14 cellular contexts compared by ENCODE assay signal in the genomic region with DNA sequence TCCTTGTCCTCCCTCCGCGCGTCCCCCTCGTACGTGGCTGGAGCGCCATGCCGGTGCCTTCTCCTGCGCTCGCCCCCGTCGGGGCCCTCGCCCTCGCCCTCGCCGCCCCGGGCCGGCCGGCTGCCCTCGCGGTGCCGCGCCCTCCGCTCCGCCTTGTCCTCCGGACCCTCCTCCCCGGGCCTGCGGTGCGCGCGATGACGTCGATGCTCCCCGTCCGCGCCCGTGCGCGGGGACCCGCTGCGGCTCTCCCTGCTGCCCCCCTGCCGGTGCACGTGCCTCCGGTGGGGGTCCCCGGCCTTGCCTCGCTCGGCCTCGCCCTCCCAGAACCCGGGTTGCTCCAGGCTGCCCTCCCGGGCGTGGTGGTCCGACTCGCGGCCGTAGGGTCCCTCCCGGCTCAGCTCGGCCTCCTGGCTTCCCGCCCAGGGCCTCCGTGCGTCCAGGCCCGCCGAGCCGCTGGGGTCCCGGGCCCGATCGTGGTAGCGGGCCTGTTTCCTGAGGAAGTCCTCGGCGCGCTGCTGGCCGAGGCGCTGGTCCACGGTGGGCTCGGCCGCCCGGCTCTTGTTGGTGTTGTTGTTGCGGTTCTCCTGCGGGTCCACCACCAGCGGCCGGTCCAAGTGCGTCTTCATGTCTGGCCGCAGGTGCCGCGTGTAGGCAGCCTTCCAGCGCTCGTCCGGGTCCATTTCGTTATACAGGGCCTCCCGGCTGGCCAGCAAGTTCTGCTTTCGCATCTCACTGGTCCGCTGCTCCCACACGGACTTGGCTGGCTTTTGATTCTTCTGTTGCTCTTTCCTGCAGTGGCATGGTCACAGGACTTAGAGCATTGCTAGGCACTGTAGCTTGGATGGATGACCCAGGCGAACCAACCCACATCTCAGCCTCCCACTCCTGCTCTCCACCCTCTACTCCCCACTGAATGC.
DNase-seq lines count a peak whose midpoint lies in the region; ATAC-seq and TF ChIP-seq lines count a peak whose summit lies in the region.
"Had no signal": no experiment of that assay in that cellular context is flagged by ENCODE, and none has a peak within 500 bp of the region (broad histone marks: within the 10 kb centered on the region; RNA-seq: fewer than 3 reads in every experiment).

No MANE protein-coding gene starts in this region.

- ATAC-seq in WTC11 = no peak
- no peak for ATAC-seq in HG02840 (IDR thresholded peaks at IDR 0.05; ENCODE audit: low FRiP score, unreplicated experiment)
- ATAC-seq: left lobe of liver, Panc1 had no signal

- no peaks in the 10 kb centered on the region for H3K9me2 ChIP-seq in GM23248 (ENCODE audit: insufficient read depth)

- no peaks in the 10 kb centered on the region for H3K79me2 ChIP-seq in GM23248 (ENCODE audit: insufficient read depth)

- WGBS in GM23248 (ENCODE audit: low coverage in 1 of 2, low lambda C conversion rate in 2 of 2, missing lambda C conversion rate in 2 of 2), 2 experiments = 49 to 62% methylated on average over 56 to 68 of the region's 92 CpGs

- H3K4me1 Mint-ChIP-seq in WTC11 = no peaks in the 10 kb centered on the region

- H3K27ac ChIP-seq in GM23248 (no peak overlapping the region), substantia nigra (ENCODE audit: low read depth, low read length, poor library complexity, severe bottlenecking) (peak overlapping the region; percentile 21)

- POLR2A ChIA-PET in WTC11 (lab: Charles Lee) = no interaction called here

- H3K9ac ChIP-seq in GM23248 = no peak overlapping the region

- TF ChIP-seq CTCF in WTC11 (IDR thresholded peaks at IDR 0.05) = no peak

- peak overlapping the region; percentile 35 for H3K4me3 ChIP-seq in GM23248

- H3K9me3 ChIP-seq in GM23248 (ENCODE audit: low read depth) = no peaks in the 10 kb centered on the region

- no peaks in the 10 kb centered on the region for H3K27me3 ChIP-seq in GM23248 (replicated peaks; ENCODE audit: insufficient read depth)

- peak overlapping the region; percentile 3 for H3K4me2 ChIP-seq in GM23248 (ENCODE audit: unreplicated experiment)

- no peaks in the 10 kb centered on the region for H4K20me1 ChIP-seq in GM23248 (ENCODE audit: insufficient read depth)

- H3K27me3 Mint-ChIP-seq in WTC11 (ENCODE audit: low read depth) = no peaks in the 10 kb centered on the region

- DNase-seq in GM23248 (no peak), WTC11 (ENCODE audit: low spot score) (peak; percentile 22), left kidney (ENCODE audit: low read depth, low spot score) (peak; percentile 22), substantia nigra (lab: John Stamatoyannopoulos, UW) (peak in 9 of 49 donors; percentile 8 to 57 (median 21)), NCI-H2029 treated with DMSO at 0.1 percent for 48 hours (lab: John Stamatoyannopoulos, UW) (no peak), cerebellar nuclear complex (lab: John Stamatoyannopoulos, UW) (no peak)
- DNase-seq: activated effector memory CD4-positive, alpha-beta T cell treated with anti-CD3 and anti-CD28 coated beads, Interleukin-2, amount 50 U/mL, for 16 hours; CD4-positive, alpha-beta T cell; NCI-H2081 treated with DMSO at 0.1 percent for 48 hours; stimulated activated CD4-positive, alpha-beta T cell treated with anti-CD3 and anti-CD28 coated beads, Interleukin-15, amount 100 ng/mL, for 24 hours; SW 1271 had no signal

- no peak overlapping the region; the same call in 1 of the 2 replicates for H2AFZ ChIP-seq in GM23248

- H3K4me3 Mint-ChIP-seq in WTC11 = no peak overlapping the region
- H3K4me3 Mint-ChIP-seq: CD4-positive, alpha-beta T cell had no signal

- H3F3A ChIP-seq in GM23248 (ENCODE audit: insufficient read depth) = no peaks in the 10 kb centered on the region

- CTCF ChIA-PET in WTC11 (lab: Charles Lee) = interaction anchor here (1.2 kb wide), 1 partner anchor 243 kb away, joined by 3 read pairs; no protein-coding TSS in a partner anchor

- peaks cover 4% of the 10 kb centered on the region; the same call in 1 of the 2 replicates for H3K9me3 Mint-ChIP-seq in WTC11
- H3K9me3 Mint-ChIP-seq: CD4-positive, alpha-beta T cell had no signal

- H3K36me3 ChIP-seq in GM23248 (ENCODE audit: low read depth) = no peaks in the 10 kb centered on the region

- in situ Hi-C loops in GM23248 (cut with MboI) = loop anchor here (10.0 kb wide), 1 partner anchor 276 kb away; no protein-coding TSS in a partner anchor

- 0 out of 2 replicates have a peak overlapping the region, but pooled peaks have one; percentile 63 for H3K27ac Mint-ChIP-seq in WTC11
- H3K27ac Mint-ChIP-seq: CD4-positive, alpha-beta T cell had no signal

- H3K36me3 Mint-ChIP-seq in WTC11 = 0 out of 2 replicates have a peak, but pooled peaks cover 6% of the 10 kb centered on the region

- no peaks in the 10 kb centered on the region for H3K4me1 ChIP-seq in GM23248 (ENCODE audit: insufficient read depth)

TF ChIP-seq in WTC11, 78 proteins besides CTCF, POLR2A, EP300 and RAD21 (continues in another document):
- TF ChIP-seq, protein P1, sequence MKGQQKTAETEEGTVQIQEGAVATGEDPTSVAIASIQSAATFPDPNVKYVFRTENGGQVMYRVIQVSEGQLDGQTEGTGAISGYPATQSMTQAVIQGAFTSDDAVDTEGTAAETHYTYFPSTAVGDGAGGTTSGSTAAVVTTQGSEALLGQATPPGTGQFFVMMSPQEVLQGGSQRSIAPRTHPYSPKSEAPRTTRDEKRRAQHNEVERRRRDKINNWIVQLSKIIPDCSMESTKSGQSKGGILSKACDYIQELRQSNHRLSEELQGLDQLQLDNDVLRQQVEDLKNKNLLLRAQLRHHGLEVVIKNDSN (CRISPR knock-in tag; IDR thresholded peaks at IDR 0.05) = no peak
- TF ChIP-seq, protein P2, sequence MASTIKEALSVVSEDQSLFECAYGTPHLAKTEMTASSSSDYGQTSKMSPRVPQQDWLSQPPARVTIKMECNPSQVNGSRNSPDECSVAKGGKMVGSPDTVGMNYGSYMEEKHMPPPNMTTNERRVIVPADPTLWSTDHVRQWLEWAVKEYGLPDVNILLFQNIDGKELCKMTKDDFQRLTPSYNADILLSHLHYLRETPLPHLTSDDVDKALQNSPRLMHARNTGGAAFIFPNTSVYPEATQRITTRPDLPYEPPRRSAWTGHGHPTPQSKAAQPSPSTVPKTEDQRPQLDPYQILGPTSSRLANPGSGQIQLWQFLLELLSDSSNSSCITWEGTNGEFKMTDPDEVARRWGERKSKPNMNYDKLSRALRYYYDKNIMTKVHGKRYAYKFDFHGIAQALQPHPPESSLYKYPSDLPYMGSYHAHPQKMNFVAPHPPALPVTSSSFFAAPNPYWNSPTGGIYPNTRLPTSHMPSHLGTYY (CRISPR knock-in tag; IDR thresholded peaks at IDR 0.05) = no peak
- TF ChIP-seq SMAD4 (CRISPR knock-in tag; IDR thresholded peaks at IDR 0.05) (no peak), JAZF1 (CRISPR knock-in tag; IDR thresholded peaks at IDR 0.05) (no peak)
- TF ChIP-seq, protein P3, sequence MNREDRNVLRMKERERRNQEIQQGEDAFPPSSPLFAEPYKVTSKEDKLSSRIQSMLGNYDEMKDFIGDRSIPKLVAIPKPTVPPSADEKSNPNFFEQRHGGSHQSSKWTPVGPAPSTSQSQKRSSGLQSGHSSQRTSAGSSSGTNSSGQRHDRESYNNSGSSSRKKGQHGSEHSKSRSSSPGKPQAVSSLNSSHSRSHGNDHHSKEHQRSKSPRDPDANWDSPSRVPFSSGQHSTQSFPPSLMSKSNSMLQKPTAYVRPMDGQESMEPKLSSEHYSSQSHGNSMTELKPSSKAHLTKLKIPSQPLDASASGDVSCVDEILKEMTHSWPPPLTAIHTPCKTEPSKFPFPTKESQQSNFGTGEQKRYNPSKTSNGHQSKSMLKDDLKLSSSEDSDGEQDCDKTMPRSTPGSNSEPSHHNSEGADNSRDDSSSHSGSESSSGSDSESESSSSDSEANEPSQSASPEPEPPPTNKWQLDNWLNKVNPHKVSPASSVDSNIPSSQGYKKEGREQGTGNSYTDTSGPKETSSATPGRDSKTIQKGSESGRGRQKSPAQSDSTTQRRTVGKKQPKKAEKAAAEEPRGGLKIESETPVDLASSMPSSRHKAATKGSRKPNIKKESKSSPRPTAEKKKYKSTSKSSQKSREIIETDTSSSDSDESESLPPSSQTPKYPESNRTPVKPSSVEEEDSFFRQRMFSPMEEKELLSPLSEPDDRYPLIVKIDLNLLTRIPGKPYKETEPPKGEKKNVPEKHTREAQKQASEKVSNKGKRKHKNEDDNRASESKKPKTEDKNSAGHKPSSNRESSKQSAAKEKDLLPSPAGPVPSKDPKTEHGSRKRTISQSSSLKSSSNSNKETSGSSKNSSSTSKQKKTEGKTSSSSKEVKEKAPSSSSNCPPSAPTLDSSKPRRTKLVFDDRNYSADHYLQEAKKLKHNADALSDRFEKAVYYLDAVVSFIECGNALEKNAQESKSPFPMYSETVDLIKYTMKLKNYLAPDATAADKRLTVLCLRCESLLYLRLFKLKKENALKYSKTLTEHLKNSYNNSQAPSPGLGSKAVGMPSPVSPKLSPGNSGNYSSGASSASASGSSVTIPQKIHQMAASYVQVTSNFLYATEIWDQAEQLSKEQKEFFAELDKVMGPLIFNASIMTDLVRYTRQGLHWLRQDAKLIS (CRISPR knock-in tag; IDR thresholded peaks at IDR 0.05; ENCODE audit: borderline replicate concordance) = no peak

Comparison
In these comparisons a context has a peak if more than half of its experiments do, and no peak if none do; other contexts are left out.
1. DNase-seq: peak in WTC11 (single experiment) and left kidney (single experiment); none in GM23248 (single experiment), NCI-H2029 treated with DMSO at 0.1 percent for 48 hours (single experiment) and cerebellar nuclear complex (0 of 2).